Comparison of ENCODE assay signal across 24 cellular contexts in the genomic region with DNA sequence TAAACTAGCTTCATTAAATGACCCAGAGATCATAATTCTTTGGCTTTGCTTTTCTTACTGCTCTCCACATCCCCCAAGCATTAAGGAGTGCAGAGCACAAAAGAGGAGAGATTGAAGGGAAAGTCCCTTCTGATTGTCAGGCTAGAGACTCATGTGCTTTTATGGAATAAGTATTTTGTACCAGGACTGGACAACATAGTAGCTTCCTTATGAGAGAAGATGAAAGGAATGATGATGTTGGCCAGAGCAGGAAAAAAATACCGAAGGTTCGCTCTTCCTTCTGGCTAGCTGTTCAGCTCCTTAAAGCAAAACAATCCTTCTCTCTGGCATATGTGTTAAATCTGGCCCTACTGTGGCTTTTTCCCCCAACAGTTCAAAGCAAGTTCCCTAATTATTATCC. TPM values are rescaled to one million over a fixed set of nuclear protein-coding genes. Genes with fewer than 3 reads are reported as not detected.
DNase-seq lines count a peak whose midpoint lies in the region; TF ChIP-seq lines count a peak whose summit lies in the region.
"Had no signal": no experiment of that assay in that cellular context is flagged by ENCODE, and none has a peak within 500 bp of the region (broad histone marks: within the 10 kb centered on the region; RNA-seq: fewer than 3 reads in every experiment).

No MANE protein-coding gene starts in this region.

- peaks cover 31% of the 10 kb centered on the region for H3K4me1 ChIP-seq in muscle layer of colon (ENCODE audit: insufficient read depth, low read length)
- no peaks in the 10 kb centered on the region for H3K4me1 ChIP-seq in smooth muscle cell (ENCODE audit: low read depth)
- H3K4me1 ChIP-seq: BE2C had no signal

- peak; percentile 48 for DNase-seq in EH (ENCODE audit: low read depth)
- DNase-seq in choroid plexus epithelial cell (ENCODE audit: low read depth), result peak; percentile 23
- DNase-seq in smooth muscle cell (lab: John Stamatoyannopoulos, UW; ENCODE audit: unreplicated experiment), result no peak
- no peak for DNase-seq in HuH-7 (ENCODE audit: low spot score)
- no peak for DNase-seq in NCI-H1417 (lab: John Stamatoyannopoulos, UW)
- no peak for DNase-seq in stimulated activated CD8-positive, alpha-beta memory T cell treated with anti-CD3 and anti-CD28 coated beads, Interleukin-4, amount 100 ng/mL, for 48 hours
- DNase-seq in kidney glomerular epithelial cell (lab: John Stamatoyannopoulos, UW), result no peak
- DNase-seq: BE2C, Calu3, DND-41, H7, MM.1S, NCI-H1048, NCI-H1417 treated with DMSO at 0.1 percent for 48 hours, NCI-H1694 treated with DMSO at 0.1 percent for 48 hours, NCI-H2081, NCI-H2227 treated with DMSO at 0.1 percent for 48 hours, NCI-H69, SIG-M5 had no signal

- no peaks in the 10 kb centered on the region for H3F3A ChIP-seq in smooth muscle cell (ENCODE audit: low read depth)

- H3K9ac ChIP-seq in muscle layer of colon (ENCODE audit: low read length), result no peak overlapping the region
- H3K9ac ChIP-seq in smooth muscle cell (ENCODE audit: low read depth), result no peak overlapping the region
- H3K9ac ChIP-seq: KMS-11 had no signal

- no peaks in the 10 kb centered on the region for H3K79me2 ChIP-seq in smooth muscle cell (ENCODE audit: low read depth)

- H3K4me3 ChIP-seq in choroid plexus epithelial cell (ENCODE audit: low read depth, low read length) (no peak overlapping the region), muscle layer of colon (ENCODE audit: low read depth in 1 of 2, low read length in 2 of 2) (no peak overlapping the region), smooth muscle cell (no peak overlapping the region)
- H3K4me3 ChIP-seq: SK-N-MC had no signal

- H3K9me3 ChIP-seq in muscle layer of colon (ENCODE audit: low read length) (no peaks in the 10 kb centered on the region), smooth muscle cell (replicated peaks; ENCODE audit: low read depth) (no peaks in the 10 kb centered on the region)
- H3K9me3 ChIP-seq: BE2C had no signal

- H4K20me1 ChIP-seq in smooth muscle cell (ENCODE audit: low read depth), result no peaks in the 10 kb centered on the region

- WGBS in smooth muscle cell (ENCODE audit: low lambda C conversion rate), result 11% methylated on average over 2 of the region's 2 CpGs

- TF ChIP-seq CTCF in choroid plexus epithelial cell (conservative IDR thresholded peaks at IDR 0.05; ENCODE audit: low read depth, low read length) (no peak), smooth muscle cell (IDR thresholded peaks at IDR 0.05; ENCODE audit: borderline replicate concordance, insufficient read depth, poor library complexity, severe bottlenecking) (no peak)

- H3K27me3 ChIP-seq in muscle layer of colon (ENCODE audit: control insufficient read depth in 1 of 2, insufficient read depth in 2 of 2, low read length in 2 of 2), result no peaks in the 10 kb centered on the region
- H3K27me3 ChIP-seq in smooth muscle cell (ENCODE audit: low read depth), result no peaks in the 10 kb centered on the region
- H3K27me3 ChIP-seq: BE2C had no signal

- peak overlapping the region; percentile 46 for H2AFZ ChIP-seq in smooth muscle cell (ENCODE audit: low read depth)

- H3K36me3 ChIP-seq in muscle layer of colon (ENCODE audit: insufficient read depth, low read length), result no peaks in the 10 kb centered on the region
- H3K36me3 ChIP-seq in smooth muscle cell (ENCODE audit: low read depth), result no peaks in the 10 kb centered on the region
- H3K36me3 ChIP-seq: BE2C had no signal

- H3K27ac ChIP-seq in muscle layer of colon (ENCODE audit: low read depth, low read length) (peak overlapping the region; percentile 23), smooth muscle cell (ENCODE audit: low read depth) (no peak overlapping the region)
- H3K27ac ChIP-seq: 22Rv1, KMS-11, SK-N-MC had no signal

- no peak overlapping the region for H3K4me2 ChIP-seq in smooth muscle cell
- H3K4me2 ChIP-seq: KMS-11 had no signal

RNA-seq across cellular contexts. Expression of gene HOPX, which starts 53.1 kb away (rescaled TPM):
- 86.9 and 142 TPM in 2 replicates for total RNA-seq in smooth muscle cell
- 66.0 and 111 TPM in 2 replicates for polyA plus RNA-seq in smooth muscle cell
- total RNA-seq: Calu3, H7, OCI-LY7 had no signal

Comparison
In these comparisons a context has a peak if more than half of its experiments do, and no peak if none do; other contexts are left out.
1. DNase-seq: peak in EH (single experiment) and choroid plexus epithelial cell (single experiment); none in smooth muscle cell (single experiment), HuH-7 (single experiment), NCI-H1417 (0 of 3), stimulated activated CD8-positive, alpha-beta memory T cell treated with anti-CD3 and anti-CD28 coated beads, Interleukin-4, amount 100 ng/mL, for 48 hours (single experiment) and kidney glomerular epithelial cell (single experiment).